Comparison of ENCODE assay signal across 12 cellular contexts in genomic region chr7:156582591-156583123, GRCh38. TPM values are rescaled to one million over a fixed set of nuclear protein-coding genes. Genes with fewer than 3 reads are reported as not detected.
DNase-seq lines count a peak whose midpoint lies in the region; ATAC-seq and TF ChIP-seq lines count a peak whose summit lies in the region.
"Had no signal": no experiment of that assay in that cellular context is flagged by ENCODE, and none has a peak within 500 bp of the region (broad histone marks: within the 10 kb centered on the region; RNA-seq: fewer than 3 reads in every experiment).

No MANE protein-coding gene starts in this region.

- no peaks in the 10 kb centered on the region for H4K20me1 ChIP-seq in DND-41 (ENCODE audit: insufficient read depth, low read length)
- no peaks in the 10 kb centered on the region for H4K20me1 ChIP-seq in OCI-LY1 (ENCODE audit: insufficient read depth, low read length)

- peaks cover 10% of the 10 kb centered on the region for H3K9me3 ChIP-seq in DND-41 (ENCODE audit: insufficient read depth, low read length, severe bottlenecking)
- H3K9me3 ChIP-seq in OCI-LY1 (ENCODE audit: low read length), result 0 out of 2 replicates have a peak, but pooled peaks cover 4% of the 10 kb centered on the region
- peaks cover 2% of the 10 kb centered on the region for H3K9me3 ChIP-seq in WERI-Rb-1 (ENCODE audit: severe bottlenecking)

- H3K9me2 ChIP-seq in OCI-LY1 (ENCODE audit: low read depth, low read length), result no peaks in the 10 kb centered on the region

- no peak for ATAC-seq in DND-41 (ENCODE audit: insufficient read depth, low read depth)
- ATAC-seq in activated CD8-positive, alpha-beta memory T cell treated with anti-CD3 and anti-CD28 coated beads, Interleukin-2, amount 10 ng/mL, durations not matched to agents 7 days and 5 days, result no peak

- TF ChIP-seq CTCF in DND-41 (IDR thresholded peaks at IDR 0.05; ENCODE audit: borderline replicate concordance, extremely low read depth, low read length, poor library complexity, severe bottlenecking) (peak; percentile 40), GM13977 (IDR thresholded peaks at IDR 0.05; ENCODE audit: extremely low read depth, insufficient read depth, missing control alignments) (peak; percentile 5), OCI-LY1 (IDR thresholded peaks at IDR 0.05; ENCODE audit: low read length) (peak; percentile 57), WERI-Rb-1 (IDR thresholded peaks at IDR 0.05; ENCODE audit: low read depth, low read length) (peak; percentile 9; the same call in 1 of the 2 replicates)

- no peaks in the 10 kb centered on the region for H3F3A ChIP-seq in OCI-LY1 (ENCODE audit: insufficient read depth, low read length)

- peaks cover 2% of the 10 kb centered on the region for H3K4me1 Mint-ChIP-seq in activated CD8-positive, alpha-beta memory T cell treated with anti-CD3 and anti-CD28 coated beads, Interleukin-2, amount 10 ng/mL, durations not matched to agents 7 days and 5 days

- H3K4me1 ChIP-seq in DND-41 (ENCODE audit: insufficient read depth, low read length) (no peaks in the 10 kb centered on the region), OCI-LY1 (ENCODE audit: insufficient read depth, low read length, severe bottlenecking) (no peaks in the 10 kb centered on the region)

- H3K27me3 ChIP-seq in DND-41 (ENCODE audit: insufficient read depth, low read length, poor library complexity) (peaks cover 4% of the 10 kb centered on the region), OCI-LY1 (ENCODE audit: insufficient read depth, low read length) (no peaks in the 10 kb centered on the region; the same call in 1 of the 2 replicates), WERI-Rb-1 (ENCODE audit: insufficient read depth, low read depth, severe bottlenecking) (peaks cover 80% of the 10 kb centered on the region)

- CTCF ChIA-PET in activated CD8-positive, alpha-beta memory T cell treated with anti-CD3 and anti-CD28 coated beads, Interleukin-2, amount 10 ng/mL, durations not matched to agents 7 days and 5 days (lab: Charles Lee), result interaction anchor here (0.7 kb wide), 1 partner anchor 148 kb away, joined by 4 read pairs; no protein-coding TSS in a partner anchor

- no peaks in the 10 kb centered on the region for H3K9me3 Mint-ChIP-seq in activated CD8-positive, alpha-beta memory T cell treated with anti-CD3 and anti-CD28 coated beads, Interleukin-2, amount 10 ng/mL, durations not matched to agents 7 days and 5 days (ENCODE audit: low read depth)

- no peaks in the 10 kb centered on the region for H3K36me3 Mint-ChIP-seq in activated CD8-positive, alpha-beta memory T cell treated with anti-CD3 and anti-CD28 coated beads, Interleukin-2, amount 10 ng/mL, durations not matched to agents 7 days and 5 days

- in situ Hi-C loops in GM13977 (cut with MboI; ENCODE audit: low pct_unique_long_range_greater_than_20kb, low sequenced_read_pairs, unreplicated experiment), result no loop called here

- no peak overlapping the region for H3K4me3 Mint-ChIP-seq in activated CD8-positive, alpha-beta memory T cell treated with anti-CD3 and anti-CD28 coated beads, Interleukin-2, amount 10 ng/mL, durations not matched to agents 7 days and 5 days
- H3K4me3 Mint-ChIP-seq: CD4-positive, alpha-beta T cell had no signal

- H3K4me2 ChIP-seq in DND-41 (ENCODE audit: insufficient read depth, low read length), result no peak overlapping the region
- H3K4me2 ChIP-seq in OCI-LY1 (ENCODE audit: low read length), result no peak overlapping the region

- H3K27ac ChIP-seq in DND-41 (ENCODE audit: low read length) (no peak overlapping the region), OCI-LY1 (ENCODE audit: low read depth, low read length, poor library complexity, severe bottlenecking) (no peak overlapping the region), WERI-Rb-1 (no peak overlapping the region)

- DNase-seq in DND-41 (no peak), GM13977 (ENCODE audit: low spot score) (no peak), WERI-Rb-1 (no peak), iPS-NIHi7 (ENCODE audit: extremely low spot score) (no peak), NCI-H1930 (lab: John Stamatoyannopoulos, UW) (no peak)
- no peak for DNase-seq in activated CD8-positive, alpha-beta memory T cell treated with anti-CD3 and anti-CD28 coated beads, Interleukin-2, amount 10 ng/mL, durations not matched to agents 7 days and 5 days
- DNase-seq: ACHN; CD4-positive, alpha-beta T cell; HCEC 1CT; NCI-H1105 treated with DMSO at 0.1 percent for 48 hours; NCI-H187 had no signal

- H3K79me2 ChIP-seq in DND-41 (ENCODE audit: insufficient read depth, low read length), result no peaks in the 10 kb centered on the region
- no peaks in the 10 kb centered on the region for H3K79me2 ChIP-seq in OCI-LY1 (ENCODE audit: insufficient read depth, low read length)

- no peak overlapping the region for H3K27ac Mint-ChIP-seq in activated CD8-positive, alpha-beta memory T cell treated with anti-CD3 and anti-CD28 coated beads, Interleukin-2, amount 10 ng/mL, durations not matched to agents 7 days and 5 days
- H3K27ac Mint-ChIP-seq: CD4-positive, alpha-beta T cell had no signal

- no peak overlapping the region for H3K4me3 ChIP-seq in DND-41 (ENCODE audit: low read depth in 1 of 2, low read length in 2 of 2)
- H3K4me3 ChIP-seq in OCI-LY1 (ENCODE audit: low read depth, low read length, poor library complexity, severe bottlenecking), result no peak overlapping the region
- no peak overlapping the region for H3K4me3 ChIP-seq in WERI-Rb-1 (ENCODE audit: low read depth, low read length)

- H3K9ac ChIP-seq in DND-41 (ENCODE audit: low read depth, low read length) (no peak overlapping the region), OCI-LY1 (ENCODE audit: low read length) (no peak overlapping the region)

- H2AFZ ChIP-seq in DND-41 (ENCODE audit: low read depth, low read length) (no peak overlapping the region), OCI-LY1 (ENCODE audit: low read length) (no peak overlapping the region)

- H3K36me3 ChIP-seq in DND-41 (ENCODE audit: insufficient read depth, low read length) (no peaks in the 10 kb centered on the region), OCI-LY1 (ENCODE audit: insufficient read depth, low read length) (no peaks in the 10 kb centered on the region), WERI-Rb-1 (no peaks in the 10 kb centered on the region)

- H3K27me3 Mint-ChIP-seq in activated CD8-positive, alpha-beta memory T cell treated with anti-CD3 and anti-CD28 coated beads, Interleukin-2, amount 10 ng/mL, durations not matched to agents 7 days and 5 days, result peaks cover 14% of the 10 kb centered on the region

RNA-seq across cellular contexts. Expression of gene RNF32, which starts 57.9 kb away (rescaled TPM):
- 1 to 10 TPM; 2.0 to 2.9 TPM for total RNA-seq in activated CD8-positive, alpha-beta memory T cell treated with anti-CD3 and anti-CD28 coated beads, Interleukin-2, amount 10 ng/mL, durations not matched to agents 7 days and 5 days

Comparison
In these comparisons a context has a peak if more than half of its experiments do, and no peak if none do; other contexts are left out.
1. CTCF ChIP-seq: peak in every context shown above with its lines; median percentile 57 in OCI-LY1; 40 in DND-41; 9 in WERI-Rb-1; 5 in GM13977.